ENCODE assay signal across 34 cellular contexts in the genomic region with DNA sequence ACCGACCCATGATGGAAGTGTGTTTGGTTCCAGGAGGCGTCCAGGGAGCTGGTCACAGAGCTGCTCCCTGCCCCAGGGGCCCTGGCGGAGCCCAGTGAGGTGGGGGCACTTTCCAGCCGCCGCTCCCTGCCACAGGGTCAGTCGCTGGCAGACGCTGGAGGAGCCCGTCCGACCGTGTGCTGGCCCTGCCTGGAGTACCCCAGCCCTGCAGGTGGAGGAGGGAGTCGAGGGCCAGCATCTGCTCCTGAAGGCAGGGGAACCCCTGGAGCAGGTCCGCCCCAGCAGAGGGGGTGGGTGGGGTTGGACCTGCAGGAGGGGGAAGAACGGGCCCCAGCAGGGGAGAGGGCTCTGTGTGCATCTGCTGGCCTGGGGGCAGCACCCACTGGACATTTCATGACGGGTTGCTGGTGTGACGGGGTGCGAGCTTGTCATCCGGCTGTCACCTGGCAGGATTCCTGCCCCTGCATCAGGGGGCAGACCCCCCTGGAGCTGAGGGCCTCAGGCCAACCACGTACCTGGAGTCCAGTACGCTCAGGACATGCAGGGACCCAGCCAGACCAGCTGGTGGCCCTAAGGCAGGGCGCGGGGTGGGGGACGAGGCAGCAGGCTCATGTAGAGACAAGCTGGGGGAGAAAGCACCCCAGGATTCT. TPM values are rescaled to one million over a fixed set of nuclear protein-coding genes. Genes with fewer than 3 reads are reported as not detected.
DNase-seq lines count a peak whose midpoint lies in the region; ATAC-seq, FAIRE-seq and TF ChIP-seq lines count a peak whose summit lies in the region.
"Had no signal": no experiment of that assay in that cellular context is flagged by ENCODE, and none has a peak within 500 bp of the region (broad histone marks: within the 10 kb centered on the region; RNA-seq: fewer than 3 reads in every experiment).

No MANE protein-coding gene starts in this region.

- ATAC-seq in Right ventricle myocardium inferior, result no peak
- ATAC-seq in heart left ventricle, result no peak
- ATAC-seq in Panc1, result peak; percentile 13
- peak; percentile 32 for ATAC-seq in HepG2
- ATAC-seq in mucosa of descending colon, result no peak

- no TSS peak for BruUV-seq in Panc1 (replicated peaks; lab: Mats Ljungman, UMichigan)
- no TSS peak for BruUV-seq in HepG2 (replicated peaks; lab: Mats Ljungman, UMichigan)

- no peak overlapping the region for H3K9ac ChIP-seq in HepG2 (ENCODE audit: insufficient read depth, low read depth, low read length)
- H3K9ac ChIP-seq: KMS-11 had no signal

- no peak for TF ChIP-seq POLR2A in heart left ventricle (IDR thresholded peaks at IDR 0.05)
- TF ChIP-seq POLR2A in HepG2 (IDR thresholded peaks at IDR 0.05; ENCODE audit: insufficient read depth in 1 of 2, low read depth in 2 of 2, low read length in 2 of 2), result no peak

- H2AFZ ChIP-seq in HepG2 (ENCODE audit: low read length), result no peak overlapping the region

- H3K4me1 ChIP-seq in heart left ventricle, result peaks cover 0 to 21% (median 9%) of the 10 kb centered on the region in 12 donors
- H3K4me1 ChIP-seq in Panc1 (ENCODE audit: control insufficient read depth, insufficient read depth, low read length), result no peaks in the 10 kb centered on the region
- 0 out of 2 replicates have a peak, but pooled peaks cover 4% of the 10 kb centered on the region for H3K4me1 ChIP-seq in HepG2 (ENCODE audit: insufficient read depth, low read length)
- H3K4me1 ChIP-seq in mucosa of descending colon (ENCODE audit: low read depth), result no peaks in the 10 kb centered on the region

- in situ Hi-C loops in Panc1 (cut with HindIII; ENCODE audit: low pct_unique_long_range_greater_than_20kb, low sequenced_read_pairs) (no loop called here), HepG2 (cut with HindIII; ENCODE audit: extremely low pct_ligation_motif_present, low pct_unique_long_range_greater_than_20kb) (loop anchor here (25.0 kb wide), 1 partner anchor 279 kb away; the partner anchor contains the start of gene MRGBP), brain microvascular endothelial cell (cut with HindIII; ENCODE audit: low pct_ligation_motif_present, low sequenced_read_pairs) (no loop called here)

- no peak for TF ChIP-seq RAD21 in HepG2 (CRISPR knock-in tag; IDR thresholded peaks at IDR 0.05)

- no peaks in the 10 kb centered on the region for H3K79me2 ChIP-seq in HepG2 (ENCODE audit: insufficient read depth, low read length)

- H3K36me3 ChIP-seq in heart left ventricle (no peaks in the 10 kb centered on the region), Panc1 (ENCODE audit: control insufficient read depth, insufficient read depth, low read length) (no peaks in the 10 kb centered on the region), HepG2 (replicated peaks in 1 of 2; ENCODE audit: control insufficient read depth in 1 of 2, insufficient read depth in 2 of 2, low read length in 2 of 2) (no peaks in the 10 kb centered on the region), mucosa of descending colon (ENCODE audit: low read depth) (no peaks in the 10 kb centered on the region), brain microvascular endothelial cell (replicated peaks) (no peaks in the 10 kb centered on the region)

- 81 to 87% (median 84%) methylated on average over 14 to 22 of the region's 22 CpGs for WGBS in heart left ventricle, 4 donors
- WGBS in HepG2 (ENCODE audit: low lambda C conversion rate), result 45% methylated on average over 14 of the region's 22 CpGs

- H4K20me1 ChIP-seq in HepG2 (ENCODE audit: insufficient read depth, low read length), result peaks cover 3% of the 10 kb centered on the region; the same call in 1 of the 2 replicates

- no peak for FAIRE-seq in HepG2 (lab: Jason Lieb, UNC)
- FAIRE-seq: GM12891, H54 had no signal

- CTCF ChIA-PET in Panc1 (lab: Charles Lee), result interaction anchor here (0.6 to 1.0 kb wide), 3 partner anchors 8 to 140 kb away, joined by 3 to 36 read pairs (median 3); no protein-coding TSS in a partner anchor
- CTCF ChIA-PET in HepG2 (lab: Yijun Ruan, JAX; ENCODE audit: low intra/inter-chr PET ratio, low total read pairs), result no interaction called here

- H3K4me3 ChIP-seq in heart left ventricle (no peak overlapping the region), Panc1 (ENCODE audit: low read depth in 2 of 2, low read length in 2 of 2) (no peak overlapping the region), HepG2 (replicated peaks in 1 of 3; ENCODE audit: insufficient read depth in 1 of 3, low read depth in 2 of 3, low read length in 3 of 3) (no peak overlapping the region), mucosa of descending colon (no peak overlapping the region), brain microvascular endothelial cell (ENCODE audit: low read depth, low read length) (no peak overlapping the region)
- H3K4me3 ChIP-seq: SK-N-MC had no signal

- TF ChIP-seq CTCF in heart left ventricle (IDR thresholded peaks at IDR 0.05) (no peak), Panc1 (IDR thresholded peaks at IDR 0.05) (no peak), HepG2 (CRISPR knock-in tag; IDR thresholded peaks at IDR 0.05) (no peak), mucosa of descending colon (IDR thresholded peaks at IDR 0.05) (no peak), brain microvascular endothelial cell (IDR thresholded peaks at IDR 0.05; ENCODE audit: low read depth, low read length, missing control alignments) (no peak)

- intact Hi-C loops in Right ventricle myocardium inferior (cut with DNase I), result no loop called here
- intact Hi-C loops in heart left ventricle (cut with DNase I), result loop anchor here in 2 of 10 donors (10.0 kb wide), 3 partner anchors 77 to 287 kb away; partner anchors contain the start of gene MRGBP (in 1 of the 2)
- intact Hi-C loops in Panc1 (cut with micrococcal nuclease; ENCODE audit: unreplicated experiment), result no loop called here
- intact Hi-C loops in HepG2 (cut with micrococcal nuclease; ENCODE audit: unreplicated experiment), result no loop called here
- intact Hi-C loops in mucosa of descending colon (cut with DNase I, micrococcal nuclease), result no loop called here

- H3K9me3 ChIP-seq in heart left ventricle, result no peaks in the 10 kb centered on the region
- no peaks in the 10 kb centered on the region for H3K9me3 ChIP-seq in Panc1 (ENCODE audit: control insufficient read depth, insufficient read depth, low read depth, low read length)
- H3K9me3 ChIP-seq in HepG2 (ENCODE audit: low read length), result no peaks in the 10 kb centered on the region
- H3K9me3 ChIP-seq in mucosa of descending colon, result no peaks in the 10 kb centered on the region
- H3K9me3 ChIP-seq: Caco-2 had no signal

- no peak overlapping the region for H3K4me2 ChIP-seq in HepG2 (ENCODE audit: low read depth, low read length)
- H3K4me2 ChIP-seq: KMS-11 had no signal

- TF ChIP-seq EP300 in HepG2 (IDR thresholded peaks at IDR 0.05; ENCODE audit: low read depth in 2 of 2, low read length in 2 of 2) (no peak), HepG2 (CRISPR knock-in tag; IDR thresholded peaks at IDR 0.05; ENCODE audit: borderline replicate concordance) (no peak)

- DNase-seq in Right ventricle myocardium inferior (ENCODE audit: missing footprints) (peak; percentile 35), heart left ventricle (no peak), Panc1 (ENCODE audit: low read depth, low spot score) (no peak), HepG2 (ENCODE audit: low spot score) (no peak), mucosa of descending colon (no peak), AG08395 (ENCODE audit: low spot score) (no peak), brain microvascular endothelial cell (no peak), NCI-H524 treated with DMSO at 0.1 percent for 48 hours (lab: John Stamatoyannopoulos, UW) (no peak)
- DNase-seq: CD8-positive, alpha-beta T cell; DMS 273 treated with DMSO at 0.1 percent for 48 hours; DMS79; EL; GDM1; HFFc6; IMR-90; MM.1S; NCI-H1436; NCI-H187; NCI-H2081 treated with DMSO at 0.1 percent for 48 hours; NCI-H2171; NCI-H345; NCI-H510A treated with DMSO at 0.1 percent for 48 hours; NCI-H82; NK-92 treated with Interleukin-12 subunit alpha and Interleukin-12 subunit beta, amount 100 ng/mL, for 24 hours; PC-3; SHP77 treated with DMSO at 0.1 percent for 48 hours had no signal

- H3K27ac ChIP-seq in heart left ventricle (no peak overlapping the region), Panc1 (ENCODE audit: low read length) (no peak overlapping the region), HepG2 (ENCODE audit: extremely low read length, insufficient read depth, low read length) (no peak overlapping the region), brain microvascular endothelial cell (no peak overlapping the region)
- H3K27ac ChIP-seq: C4-2B, KMS-11, SK-N-MC had no signal

- H3K27me3 ChIP-seq in heart left ventricle, result peaks cover 0 to 12% (median 0%) of the 10 kb centered on the region in 9 donors
- H3K27me3 ChIP-seq in Panc1 (ENCODE audit: control insufficient read depth, insufficient read depth, low read length), result no peaks in the 10 kb centered on the region
- peaks cover 4 to 35% of the 10 kb centered on the region in 2 experiments; a peak in 4 of 5 replicates for H3K27me3 ChIP-seq in HepG2 (ENCODE audit: control insufficient read depth in 1 of 2, insufficient read depth in 2 of 2, low read length in 2 of 2)
- peaks cover 6% of the 10 kb centered on the region for H3K27me3 ChIP-seq in brain microvascular endothelial cell (replicated peaks)

- POLR2A ChIA-PET in Panc1 (lab: Charles Lee), result interaction anchor here (0.7 kb wide), 1 partner anchor 23 kb away, joined by 5 read pairs; no protein-coding TSS in a partner anchor
- POLR2A ChIA-PET in HepG2 (lab: Yijun Ruan, JAX), result no interaction called here

RNA-seq across cellular contexts. Expression of gene GATA5, which starts 32.3 kb away (rescaled TPM):
- total RNA-seq in Right ventricle myocardium inferior (1.7 TPM), heart left ventricle (1 to 10 TPM in 4 of 9 donors, under 1 TPM in 5; 0.21 to 7.4 (median 0.83) TPM), Panc1 (2021; ENCODE audit: unreplicated experiment) (53.2 TPM), HepG2 (2016; rRNA removed; fragmentation: Illumina TruSeq; extraction: Trizol) (0.20 and 0.39 TPM in 2 replicates), mucosa of descending colon (under 1 TPM in 2 of 3 donors, not detected in 1; 0.14 to 0.22 TPM)
- polyA plus RNA-seq in heart left ventricle (1 to 10 TPM in 1 of 2 donors, under 1 TPM in 1; 0.98 to 1.6 TPM), HepG2 (2011; rRNA removed) (0.12 and 0.18 TPM in 2 replicates)
- 45.6 TPM for polyA plus RNA-seq in Panc1 (2012; ENCODE audit: insufficient read length)
- 0.09 and 0.10 TPM in 2 replicates for total RNA-seq in HepG2 (2016; cell fraction: cytosol; rRNA removed; fragmentation: Illumina TruSeq; extraction: Trizol; ENCODE audit: low read depth)
- 0.10 and 0.32 TPM in 2 replicates for total RNA-seq in HepG2 (2016; cell fraction: insoluble cytoplasmic fraction; rRNA removed; fragmentation: Illumina TruSeq; extraction: Trizol)
- total RNA-seq in HepG2 (2016; cell fraction: membrane; rRNA removed; fragmentation: Illumina TruSeq; extraction: Trizol), result 0.31 and 0.65 TPM in 2 replicates
- 0.19 and 0.22 TPM in 2 replicates for total RNA-seq in HepG2 (2016; cell fraction: nucleus; rRNA removed; fragmentation: Illumina TruSeq; extraction: Trizol)
- polyA plus RNA-seq in HepG2 (2011; cell fraction: cytosol; rRNA removed), result 0.10 and 0.19 TPM in 2 replicates
- 0.09 and 0.27 TPM in 2 replicates for polyA plus RNA-seq in HepG2 (2011; cell fraction: nucleus; rRNA removed)
- 0.05 and 0.16 TPM in 2 replicates for polyA plus RNA-seq in HepG2 (2012)
- polyA plus RNA-seq in HepG2 (2016; cell fraction: cytosol; fragmentation: Illumina TruSeq; extraction: Trizol; ENCODE audit: low read depth), result 0.26 and 0.33 TPM in 2 replicates
- polyA plus RNA-seq in HepG2 (2016; cell fraction: insoluble cytoplasmic fraction; fragmentation: Illumina TruSeq; extraction: Trizol; ENCODE audit: low read depth), result 0.29 and 0.56 TPM in 2 replicates
- polyA plus RNA-seq in HepG2 (2016; cell fraction: membrane; fragmentation: Illumina TruSeq; extraction: Trizol; ENCODE audit: low read depth), result 0.41 and 0.42 TPM in 2 replicates
- 0.41 and 0.80 TPM in 2 replicates for polyA plus RNA-seq in HepG2 (2016; cell fraction: nucleus; fragmentation: Illumina TruSeq; extraction: Trizol; ENCODE audit: insufficient read depth, low read depth)
- polyA minus RNA-seq in HepG2 (2011; rRNA and poly(A)+ RNA removed; ENCODE audit: low replicate concordance), result 0.18 TPM in 1 of 2 replicates, not detected in the other
- not detected in 2 replicates for polyA minus RNA-seq in HepG2 (2011; cell fraction: cytosol; rRNA and poly(A)+ RNA removed)
- not detected in 2 replicates for polyA minus RNA-seq in HepG2 (2011; cell fraction: nucleus; rRNA and poly(A)+ RNA removed)
- total RNA-seq: CD8-positive, alpha-beta T cell; HFFc6; IMR-90; RPMI7951; T-helper 1 cell treated with Interleukin-12 subunit alpha and Interleukin-12 subunit beta and Interleukin-4 antibody, amounts not matched to agents 30 ng/mL and 1 ng/mL, for 36 hours had no signal
- polyA plus RNA-seq: IMR-90 had no signal

Comparison
In these comparisons a context has a peak if more than half of its experiments do, and no peak if none do; other contexts are left out.
1. ATAC-seq: peak in Panc1 (single experiment) and HepG2 (single experiment); none in Right ventricle myocardium inferior (single experiment), heart left ventricle (0 of 4) and mucosa of descending colon (single experiment).